In the genomic region with DNA sequence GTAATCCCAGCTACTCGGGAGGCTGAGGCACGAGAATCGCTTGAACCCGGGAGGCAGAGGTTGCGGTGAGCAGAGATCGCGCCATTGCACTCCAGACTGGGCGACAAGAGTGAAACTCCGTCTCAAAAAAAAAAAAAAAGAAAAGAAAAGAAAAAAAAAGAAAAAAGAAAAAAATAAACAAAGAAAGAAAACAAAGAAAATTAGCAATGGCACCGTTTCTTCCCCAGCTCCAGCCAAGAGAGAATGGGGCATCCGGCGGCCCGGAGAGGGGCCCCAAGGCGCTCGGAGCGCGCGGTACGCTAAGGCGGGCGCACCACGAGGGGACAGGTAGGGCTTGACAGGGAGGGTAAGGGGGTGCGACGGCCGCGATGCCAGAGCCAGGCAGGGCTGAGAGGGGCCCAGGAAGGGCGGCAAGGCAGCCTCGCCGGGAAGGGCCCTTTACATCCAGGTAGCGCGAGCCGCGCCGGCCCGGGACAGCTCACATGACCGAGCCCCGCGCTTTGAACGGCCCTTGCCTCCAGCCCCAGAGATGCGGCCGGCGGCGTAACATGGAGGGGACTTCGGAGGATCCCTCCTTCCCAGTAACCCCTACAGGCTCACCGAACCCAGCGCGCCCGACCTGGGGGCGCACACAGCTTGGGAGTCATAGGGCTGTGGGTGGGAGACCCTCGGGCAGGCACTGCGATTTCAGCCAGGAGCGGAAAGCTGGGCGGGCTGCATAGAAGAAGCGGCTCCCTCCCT, we compare ENCODE assay signal across 2 cellular contexts.
TF ChIP-seq lines count a peak whose summit lies in the region.

No MANE protein-coding gene starts in this region.

TF ChIP-seq in HCT116, 20 proteins besides CTCF, POLR2A, EP300 and RAD21 (continued from another document):
- TF ChIP-seq CEBPB (IDR thresholded peaks at IDR 0.05; ENCODE audit: low read depth) (no peak), EGR1 (IDR thresholded peaks at IDR 0.05; ENCODE audit: low read depth) (no peak)
- TF ChIP-seq, protein P1, sequence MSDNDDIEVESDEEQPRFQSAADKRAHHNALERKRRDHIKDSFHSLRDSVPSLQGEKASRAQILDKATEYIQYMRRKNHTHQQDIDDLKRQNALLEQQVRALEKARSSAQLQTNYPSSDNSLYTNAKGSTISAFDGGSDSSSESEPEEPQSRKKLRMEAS (IDR thresholded peaks at IDR 0.05): no peak
- TF ChIP-seq, protein P2, sequence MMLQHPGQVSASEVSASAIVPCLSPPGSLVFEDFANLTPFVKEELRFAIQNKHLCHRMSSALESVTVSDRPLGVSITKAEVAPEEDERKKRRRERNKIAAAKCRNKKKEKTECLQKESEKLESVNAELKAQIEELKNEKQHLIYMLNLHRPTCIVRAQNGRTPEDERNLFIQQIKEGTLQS (IDR thresholded peaks at IDR 0.05): no peak
- TF ChIP-seq, protein P3, sequence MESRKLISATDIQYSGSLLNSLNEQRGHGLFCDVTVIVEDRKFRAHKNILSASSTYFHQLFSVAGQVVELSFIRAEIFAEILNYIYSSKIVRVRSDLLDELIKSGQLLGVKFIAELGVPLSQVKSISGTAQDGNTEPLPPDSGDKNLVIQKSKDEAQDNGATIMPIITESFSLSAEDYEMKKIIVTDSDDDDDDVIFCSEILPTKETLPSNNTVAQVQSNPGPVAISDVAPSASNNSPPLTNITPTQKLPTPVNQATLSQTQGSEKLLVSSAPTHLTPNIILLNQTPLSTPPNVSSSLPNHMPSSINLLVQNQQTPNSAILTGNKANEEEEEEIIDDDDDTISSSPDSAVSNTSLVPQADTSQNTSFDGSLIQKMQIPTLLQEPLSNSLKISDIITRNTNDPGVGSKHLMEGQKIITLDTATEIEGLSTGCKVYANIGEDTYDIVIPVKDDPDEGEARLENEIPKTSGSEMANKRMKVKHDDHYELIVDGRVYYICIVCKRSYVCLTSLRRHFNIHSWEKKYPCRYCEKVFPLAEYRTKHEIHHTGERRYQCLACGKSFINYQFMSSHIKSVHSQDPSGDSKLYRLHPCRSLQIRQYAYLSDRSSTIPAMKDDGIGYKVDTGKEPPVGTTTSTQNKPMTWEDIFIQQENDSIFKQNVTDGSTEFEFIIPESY (IDR thresholded peaks at IDR 0.05; ENCODE audit: extremely low read depth, insufficient replicate concordance, low read length): no peak

TF ChIP-seq in GM12878, 131 proteins besides CTCF, POLR2A, EP300 and RAD21 (continued from another document):
- TF ChIP-seq, protein P4, sequence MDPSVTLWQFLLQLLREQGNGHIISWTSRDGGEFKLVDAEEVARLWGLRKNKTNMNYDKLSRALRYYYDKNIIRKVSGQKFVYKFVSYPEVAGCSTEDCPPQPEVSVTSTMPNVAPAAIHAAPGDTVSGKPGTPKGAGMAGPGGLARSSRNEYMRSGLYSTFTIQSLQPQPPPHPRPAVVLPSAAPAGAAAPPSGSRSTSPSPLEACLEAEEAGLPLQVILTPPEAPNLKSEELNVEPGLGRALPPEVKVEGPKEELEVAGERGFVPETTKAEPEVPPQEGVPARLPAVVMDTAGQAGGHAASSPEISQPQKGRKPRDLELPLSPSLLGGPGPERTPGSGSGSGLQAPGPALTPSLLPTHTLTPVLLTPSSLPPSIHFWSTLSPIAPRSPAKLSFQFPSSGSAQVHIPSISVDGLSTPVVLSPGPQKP (IDR thresholded peaks at IDR 0.05; ENCODE audit: low read depth, low read length): no peak
- TF ChIP-seq ESRRA (IDR thresholded peaks at IDR 0.05; ENCODE audit: low read length) (no peak), NFXL1 (IDR thresholded peaks at IDR 0.05; ENCODE audit: borderline replicate concordance) (peak; percentile 59; the same call in 1 of the 2 replicates), ZSCAN29 (IDR thresholded peaks at IDR 0.05) (no peak), SIX5 (IDR thresholded peaks at IDR 0.05; ENCODE audit: low read depth, low read length, severe bottlenecking) (no peak), SREBF1 (IDR thresholded peaks at IDR 0.05; ENCODE audit: low read length) (no peak), SUZ12 (IDR thresholded peaks at IDR 0.05; ENCODE audit: unreplicated experiment) (peak; percentile 35), RFX5 (IDR thresholded peaks at IDR 0.05; ENCODE audit: low read depth, low read length) (no peak), CBFB (IDR thresholded peaks at IDR 0.05; ENCODE audit: low read depth) (no peak), SIN3A (IDR thresholded peaks at IDR 0.05; ENCODE audit: low read depth, low read length) (no peak)
- TF ChIP-seq, protein P5, sequence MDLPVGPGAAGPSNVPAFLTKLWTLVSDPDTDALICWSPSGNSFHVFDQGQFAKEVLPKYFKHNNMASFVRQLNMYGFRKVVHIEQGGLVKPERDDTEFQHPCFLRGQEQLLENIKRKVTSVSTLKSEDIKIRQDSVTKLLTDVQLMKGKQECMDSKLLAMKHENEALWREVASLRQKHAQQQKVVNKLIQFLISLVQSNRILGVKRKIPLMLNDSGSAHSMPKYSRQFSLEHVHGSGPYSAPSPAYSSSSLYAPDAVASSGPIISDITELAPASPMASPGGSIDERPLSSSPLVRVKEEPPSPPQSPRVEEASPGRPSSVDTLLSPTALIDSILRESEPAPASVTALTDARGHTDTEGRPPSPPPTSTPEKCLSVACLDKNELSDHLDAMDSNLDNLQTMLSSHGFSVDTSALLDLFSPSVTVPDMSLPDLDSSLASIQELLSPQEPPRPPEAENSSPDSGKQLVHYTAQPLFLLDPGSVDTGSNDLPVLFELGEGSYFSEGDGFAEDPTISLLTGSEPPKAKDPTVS (IDR thresholded peaks at IDR 0.05; ENCODE audit: low read depth, low read length): no peak
TF ChIP-seq in GM12878: peak in this region for 2.
